10 cellular contexts compared by ENCODE assay signal in genomic region chr4:183906736-183907651, GRCh38. TPM values are rescaled to one million over a fixed set of nuclear protein-coding genes. Genes with fewer than 3 reads are reported as not detected.
A peak's percentile ranks its signal among the peaks of the same experiment; 100 is the strongest.
DNase-seq lines count a peak whose midpoint lies in the region; FAIRE-seq lines count a peak whose summit lies in the region.
"Had no signal": no experiment of that assay in that cellular context is flagged by ENCODE, and none has a peak within 500 bp of the region (broad histone marks: within the 10 kb centered on the region; RNA-seq: fewer than 3 reads in every experiment).

No MANE protein-coding gene starts in this region.

- H3K4me3 ChIP-seq in H7 (ENCODE audit: insufficient read depth, low read depth, low read length): peak overlapping the region; percentile 90
- H3K4me3 ChIP-seq in iPS-11a (ENCODE audit: low read depth, low read length): peak overlapping the region; percentile 73
- H3K4me3 ChIP-seq in rectal smooth muscle tissue (ENCODE audit: low read length): peak overlapping the region; percentile 70

- no peak overlapping the region for H3K27ac ChIP-seq in rectal smooth muscle tissue (ENCODE audit: low read depth, low read length)
- H3K27ac ChIP-seq: SJSA1 had no signal

- H3K27me3 ChIP-seq in H7 (ENCODE audit: control insufficient read depth, insufficient read depth, low read length) (peaks cover 15% of the 10 kb centered on the region; the same call in 1 of the 2 replicates), rectal smooth muscle tissue (ENCODE audit: control insufficient read depth, insufficient read depth, low read length) (no peaks in the 10 kb centered on the region)

- FAIRE-seq in GM19239 (lab: Jason Lieb, UNC): no peak

- H3K4me1 ChIP-seq in rectal smooth muscle tissue (ENCODE audit: control insufficient read depth, insufficient read depth, low read length): no peaks in the 10 kb centered on the region

- DNase-seq in H7 (peak; percentile 79), anterior cingulate cortex (lab: John Stamatoyannopoulos, UW) (peak in 51 of 58 donors; percentile 7 to 68 (median 45)), GM19239 (ENCODE audit: insufficient read length, low spot score) (no peak), dedifferentiated amniotic fluid mesenchymal stem cell (ENCODE audit: extremely low spot score) (no peak), Kasumi-1 (lab: John Stamatoyannopoulos, UW) (no peak), DMS114 treated with DMSO at 0.1 percent for 48 hours (lab: John Stamatoyannopoulos, UW; ENCODE audit: unreplicated experiment) (no peak)
- DNase-seq: cerebellar nuclear complex had no signal

- H3K36me3 ChIP-seq in H7 (replicated peaks; ENCODE audit: control insufficient read depth, insufficient read depth, low read length) (no peaks in the 10 kb centered on the region), rectal smooth muscle tissue (ENCODE audit: control insufficient read depth, insufficient read depth, low read length) (no peaks in the 10 kb centered on the region)
- H3K36me3 ChIP-seq: SJSA1 had no signal

- no peak overlapping the region for H3K9ac ChIP-seq in rectal smooth muscle tissue (ENCODE audit: low read length)

RNA-seq across cellular contexts. Expression of gene STOX2, which starts 1.9 kb away (rescaled TPM):
- 28.9 and 34.5 TPM in 2 replicates for total RNA-seq in H7 (2014; rRNA removed; shearing (Covaris generic))

Comparison
In these comparisons a context has a peak if more than half of its experiments do, and no peak if none do; other contexts are left out.
1. DNase-seq: peak in H7 (single experiment) and anterior cingulate cortex (51 of 58); none in GM19239 (single experiment), dedifferentiated amniotic fluid mesenchymal stem cell (single experiment), Kasumi-1 (0 of 2) and DMS114 treated with DMSO at 0.1 percent for 48 hours (single experiment).
2. Peak in every context shown above with its lines, with median percentiles within 50 percentile points of each other: H3K4me3 ChIP-seq.